Comparison of ENCODE assay signal across 8 cellular contexts in genomic region chr20:50930139-50931047, GRCh38. TPM values are rescaled to one million over a fixed set of nuclear protein-coding genes. Genes with fewer than 3 reads are reported as not detected.
A peak's percentile ranks its signal among the peaks of the same experiment; 100 is the strongest.
DNase-seq lines count a peak whose midpoint lies in the region; ATAC-seq and TF ChIP-seq lines count a peak whose summit lies in the region.

No MANE protein-coding gene starts in this region.

- no peak for TF ChIP-seq CTCF in CD14-positive monocyte (IDR thresholded peaks at IDR 0.05)

- WGBS in adipose tissue, 3 donors: 0 to 1% (median 0%) methylated on average over 40 to 97 of the region's 97 CpGs

- H3K27ac ChIP-seq in adipose tissue (ENCODE audit: low read depth, low read length): peak overlapping the region; percentile 99
- H3K27ac ChIP-seq in skin epidermis: peak overlapping the region; percentile 97 to 100 (median 99)

- peaks cover 25 to 43% of the 10 kb centered on the region in 2 donors for H3K36me3 Mint-ChIP-seq in CD14-positive monocyte

- intact Hi-C loops in CD14-positive monocyte (cut with micrococcal nuclease): loop anchor here (1.0 to 10.0 kb wide), 2 partner anchors 28 to 136 kb away; partner anchors contain the start of genes DPM1 (in 2 of the 2), MOCS3 (in 2 of the 2) and BCAS4 (in 1 of the 2)

- H3K4me3 ChIP-seq in iPS-11a (ENCODE audit: low read depth, low read length) (peak overlapping the region; percentile 91), skin epidermis (peak overlapping the region; percentile 67 to 97 (median 83))

- peak; percentile 8 for ATAC-seq in GM21619 (IDR thresholded peaks at IDR 0.05; ENCODE audit: unreplicated experiment)
- ATAC-seq in HG02798 (IDR thresholded peaks at IDR 0.05; ENCODE audit: poor library complexity, unreplicated experiment): no peak

- peak overlapping the region; percentile 87 to 99 (median 98) for H3K27ac Mint-ChIP-seq in CD14-positive monocyte

- peak overlapping the region; percentile 87 to 90 for H3K4me3 Mint-ChIP-seq in CD14-positive monocyte

- H3K9me3 Mint-ChIP-seq in CD14-positive monocyte: no peaks in the 10 kb centered on the region

- H3K4me1 Mint-ChIP-seq in CD14-positive monocyte: peaks cover 39% of the 10 kb centered on the region

- H3K27me3 Mint-ChIP-seq in CD14-positive monocyte (ENCODE audit: low read depth in 3 of 3): no peaks in the 10 kb centered on the region

- no peak for DNase-seq in CD14-positive monocyte (ENCODE audit: low spot score)
- DNase-seq in NCI-H226: peak; percentile 4
- no peak for DNase-seq in NCI-H2196 (lab: John Stamatoyannopoulos, UW; ENCODE audit: unreplicated experiment)

RNA-seq across cellular contexts. Expression of gene ADNP, which starts 0.8 kb away (rescaled TPM):
- 1 to 10 TPM; 1.4 to 3.3 TPM for polyA plus RNA-seq in CD14-positive monocyte
- 10 to 100 TPM; 11.2 to 22.7 (median 17.7) TPM for polyA plus RNA-seq in adipose tissue

RNA-seq across cellular contexts. Expression of gene DPM1, which starts 27.9 kb away (rescaled TPM):
- polyA plus RNA-seq in CD14-positive monocyte: 10 to 100 TPM; 50.9 to 55.1 TPM
- polyA plus RNA-seq in adipose tissue: 10 to 100 TPM; 44.6 to 54.4 (median 47.4) TPM

RNA-seq across cellular contexts. Expression of gene MOCS3, which starts 28.2 kb away (rescaled TPM):
- polyA plus RNA-seq in CD14-positive monocyte (1 to 10 TPM; 1.9 TPM), adipose tissue (1 to 10 TPM; 1.7 to 2.6 (median 2.0) TPM)
